Comparison of ENCODE assay signal across 1 cellular context in the genomic region with DNA sequence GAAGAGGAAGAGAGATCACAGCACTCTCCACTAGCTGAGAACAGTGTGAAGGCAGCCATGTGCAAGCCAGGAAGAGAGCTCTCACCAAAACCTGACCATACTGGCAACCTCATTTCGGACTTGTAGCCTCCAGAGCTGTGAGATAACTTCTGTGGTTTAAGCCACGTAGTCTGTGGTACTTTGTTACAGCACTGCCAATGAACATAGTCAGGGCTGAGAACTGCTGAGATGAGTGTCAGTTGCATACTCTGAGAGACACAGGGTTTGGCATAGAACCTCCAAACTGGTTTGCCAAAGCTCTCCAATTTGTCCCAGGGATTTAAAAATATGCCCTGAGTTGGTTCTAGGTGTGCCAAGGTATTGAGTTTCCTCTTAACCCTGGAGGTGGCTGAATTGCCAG.
TF ChIP-seq lines count a peak whose summit lies in the region.

No MANE protein-coding gene starts in this region.

TF ChIP-seq in GM23338, 12 proteins besides CTCF, POLR2A, EP300 and RAD21 (continued from another document):
- TF ChIP-seq, protein P1, sequence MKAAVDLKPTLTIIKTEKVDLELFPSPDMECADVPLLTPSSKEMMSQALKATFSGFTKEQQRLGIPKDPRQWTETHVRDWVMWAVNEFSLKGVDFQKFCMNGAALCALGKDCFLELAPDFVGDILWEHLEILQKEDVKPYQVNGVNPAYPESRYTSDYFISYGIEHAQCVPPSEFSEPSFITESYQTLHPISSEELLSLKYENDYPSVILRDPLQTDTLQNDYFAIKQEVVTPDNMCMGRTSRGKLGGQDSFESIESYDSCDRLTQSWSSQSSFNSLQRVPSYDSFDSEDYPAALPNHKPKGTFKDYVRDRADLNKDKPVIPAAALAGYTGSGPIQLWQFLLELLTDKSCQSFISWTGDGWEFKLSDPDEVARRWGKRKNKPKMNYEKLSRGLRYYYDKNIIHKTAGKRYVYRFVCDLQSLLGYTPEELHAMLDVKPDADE (IDR thresholded peaks at IDR 0.05): no peak
- no peak for TF ChIP-seq NANOG (IDR thresholded peaks at IDR 0.05; ENCODE audit: borderline replicate concordance)
- TF ChIP-seq, protein P2, sequence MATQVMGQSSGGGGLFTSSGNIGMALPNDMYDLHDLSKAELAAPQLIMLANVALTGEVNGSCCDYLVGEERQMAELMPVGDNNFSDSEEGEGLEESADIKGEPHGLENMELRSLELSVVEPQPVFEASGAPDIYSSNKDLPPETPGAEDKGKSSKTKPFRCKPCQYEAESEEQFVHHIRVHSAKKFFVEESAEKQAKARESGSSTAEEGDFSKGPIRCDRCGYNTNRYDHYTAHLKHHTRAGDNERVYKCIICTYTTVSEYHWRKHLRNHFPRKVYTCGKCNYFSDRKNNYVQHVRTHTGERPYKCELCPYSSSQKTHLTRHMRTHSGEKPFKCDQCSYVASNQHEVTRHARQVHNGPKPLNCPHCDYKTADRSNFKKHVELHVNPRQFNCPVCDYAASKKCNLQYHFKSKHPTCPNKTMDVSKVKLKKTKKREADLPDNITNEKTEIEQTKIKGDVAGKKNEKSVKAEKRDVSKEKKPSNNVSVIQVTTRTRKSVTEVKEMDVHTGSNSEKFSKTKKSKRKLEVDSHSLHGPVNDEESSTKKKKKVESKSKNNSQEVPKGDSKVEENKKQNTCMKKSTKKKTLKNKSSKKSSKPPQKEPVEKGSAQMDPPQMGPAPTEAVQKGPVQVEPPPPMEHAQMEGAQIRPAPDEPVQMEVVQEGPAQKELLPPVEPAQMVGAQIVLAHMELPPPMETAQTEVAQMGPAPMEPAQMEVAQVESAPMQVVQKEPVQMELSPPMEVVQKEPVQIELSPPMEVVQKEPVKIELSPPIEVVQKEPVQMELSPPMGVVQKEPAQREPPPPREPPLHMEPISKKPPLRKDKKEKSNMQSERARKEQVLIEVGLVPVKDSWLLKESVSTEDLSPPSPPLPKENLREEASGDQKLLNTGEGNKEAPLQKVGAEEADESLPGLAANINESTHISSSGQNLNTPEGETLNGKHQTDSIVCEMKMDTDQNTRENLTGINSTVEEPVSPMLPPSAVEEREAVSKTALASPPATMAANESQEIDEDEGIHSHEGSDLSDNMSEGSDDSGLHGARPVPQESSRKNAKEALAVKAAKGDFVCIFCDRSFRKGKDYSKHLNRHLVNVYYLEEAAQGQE (IDR thresholded peaks at IDR 0.05; ENCODE audit: unreplicated experiment): no peak
